8 cellular contexts compared by ENCODE assay signal in genomic region chr7:98280791-98281756, GRCh38. TPM values are rescaled to one million over a fixed set of nuclear protein-coding genes. Genes with fewer than 3 reads are reported as not detected.
DNase-seq lines count a peak whose midpoint lies in the region; ATAC-seq lines count a peak whose summit lies in the region.

Gene BRI3 (plus strand): TSS chr7:98281686. CDS start chr7:98281796, 110 bp downstream.

- H3K36me3 ChIP-seq in KOPT-K1 (ENCODE audit: insufficient read depth, low read length): no peaks in the 10 kb centered on the region; the same call in 1 of the 2 replicates

- no peaks in the 10 kb centered on the region for H3K9me3 Mint-ChIP-seq in activated T-helper 17 cell treated with anti-CD3 and anti-CD28 coated beads, Interleukin-2, amount 50 U/mL, for 72 hours
- H3K9me3 Mint-ChIP-seq in natural killer cell treated with Interleukin-12 subunit alpha and Interleukin-12 subunit beta and Interleukin-15 and Interleukin-18, amount 100 ng/mL, for 72 hours: no peaks in the 10 kb centered on the region

- H3K4me1 Mint-ChIP-seq in activated T-helper 17 cell treated with anti-CD3 and anti-CD28 coated beads, Interleukin-2, amount 50 U/mL, for 72 hours: peaks cover 12% of the 10 kb centered on the region
- H3K4me1 Mint-ChIP-seq in natural killer cell treated with Interleukin-12 subunit alpha and Interleukin-12 subunit beta and Interleukin-15 and Interleukin-18, amount 100 ng/mL, for 72 hours (ENCODE audit: low read depth in 2 of 2): peaks cover 18 to 20% of the 10 kb centered on the region in 2 donors

- peak; percentile 75 for ATAC-seq in GM21619 (IDR thresholded peaks at IDR 0.05; ENCODE audit: unreplicated experiment)
- ATAC-seq in activated T-helper 17 cell treated with anti-CD3 and anti-CD28 coated beads, Interleukin-2, amount 50 U/mL, for 72 hours (replicated peaks): peak; percentile 88
- peak; percentile 92 to 93 for ATAC-seq in natural killer cell treated with Interleukin-12 subunit alpha and Interleukin-12 subunit beta and Interleukin-15 and Interleukin-18, amount 100 ng/mL, for 72 hours
- ATAC-seq in stimulated activated naive CD8-positive, alpha-beta T cell treated with anti-CD3 and anti-CD28 coated beads, Interleukin-15, Interleukin-2, amounts not matched to agents 100 U/mL and 50 U/mL, for 24 hours: peak; percentile 86

- H3K36me3 Mint-ChIP-seq in activated T-helper 17 cell treated with anti-CD3 and anti-CD28 coated beads, Interleukin-2, amount 50 U/mL, for 72 hours (ENCODE audit: low read depth): peaks cover 9% of the 10 kb centered on the region
- H3K36me3 Mint-ChIP-seq in natural killer cell treated with Interleukin-12 subunit alpha and Interleukin-12 subunit beta and Interleukin-15 and Interleukin-18, amount 100 ng/mL, for 72 hours: no peaks in the 10 kb centered on the region

- peak within 1 kb of the TSS; percentile 60 for H3K27ac ChIP-seq in KOPT-K1 (ENCODE audit: low read depth, low read length, poor library complexity, severe bottlenecking)

- no peaks in the 10 kb centered on the region for H3K9me3 ChIP-seq in KOPT-K1 (ENCODE audit: insufficient read depth, low read length, poor library complexity, severe bottlenecking)

- H3K27me3 Mint-ChIP-seq in activated T-helper 17 cell treated with anti-CD3 and anti-CD28 coated beads, Interleukin-2, amount 50 U/mL, for 72 hours: no peaks in the 10 kb centered on the region
- H3K27me3 Mint-ChIP-seq in natural killer cell treated with Interleukin-12 subunit alpha and Interleukin-12 subunit beta and Interleukin-15 and Interleukin-18, amount 100 ng/mL, for 72 hours: no peaks in the 10 kb centered on the region

- peak within 1 kb of the TSS; percentile 83 for H3K27ac Mint-ChIP-seq in activated T-helper 17 cell treated with anti-CD3 and anti-CD28 coated beads, Interleukin-2, amount 50 U/mL, for 72 hours
- H3K27ac Mint-ChIP-seq in natural killer cell treated with Interleukin-12 subunit alpha and Interleukin-12 subunit beta and Interleukin-15 and Interleukin-18, amount 100 ng/mL, for 72 hours: peak within 1 kb of the TSS; percentile 43 to 82

- H3K4me3 Mint-ChIP-seq in activated T-helper 17 cell treated with anti-CD3 and anti-CD28 coated beads, Interleukin-2, amount 50 U/mL, for 72 hours: peak within 1 kb of the TSS; percentile 84
- peak within 1 kb of the TSS; percentile 82 for H3K4me3 Mint-ChIP-seq in natural killer cell treated with Interleukin-12 subunit alpha and Interleukin-12 subunit beta and Interleukin-15 and Interleukin-18, amount 100 ng/mL, for 72 hours

- DNase-seq in DMS53 (lab: John Stamatoyannopoulos, UW) (peak; percentile 98), RPMI7951 (ENCODE audit: low read depth) (peak; percentile 90), fibroblast of peridontal ligament (ENCODE audit: extremely low read depth) (peak; percentile 75)
- DNase-seq in natural killer cell treated with Interleukin-12 subunit alpha and Interleukin-12 subunit beta and Interleukin-15 and Interleukin-18, amount 100 ng/mL, for 72 hours (ENCODE audit: low spot score): peak; percentile 86
- DNase-seq in stimulated activated naive CD8-positive, alpha-beta T cell treated with anti-CD3 and anti-CD28 coated beads, Interleukin-15, Interleukin-2, amounts not matched to agents 100 U/mL and 50 U/mL, for 24 hours: peak; percentile 92

RNA-seq across cellular contexts. Expression of gene BRI3, which starts in this region (rescaled TPM):
- total RNA-seq in RPMI7951 (2014; rRNA removed; shearing (Covaris generic)): 74.1 and 76.9 TPM in 2 replicates
- total RNA-seq in activated T-helper 17 cell treated with anti-CD3 and anti-CD28 coated beads, Interleukin-2, amount 50 U/mL, for 72 hours: 10 to 100 TPM; 48.2 to 52.6 TPM
- 10 to 100 TPM; 40.3 to 48.6 TPM for total RNA-seq in natural killer cell treated with Interleukin-12 subunit alpha and Interleukin-12 subunit beta and Interleukin-15 and Interleukin-18, amount 100 ng/mL, for 72 hours

Comparison
In these comparisons a context has a peak if more than half of its experiments do, and no peak if none do; other contexts are left out.
1. Peak in every context shown above with its lines: DNase-seq, ATAC-seq and H3K27ac ChIP-seq.